In genomic region chr14:80427101-80427500, GRCh38 we compare ENCODE assay signal across 25 cellular contexts.
DNase-seq lines count a peak whose midpoint lies in the region; ATAC-seq, FAIRE-seq and TF ChIP-seq lines count a peak whose summit lies in the region.
"Had no signal": no experiment of that assay in that cellular context is flagged by ENCODE, and none has a peak within 500 bp of the region (broad histone marks: within the 10 kb centered on the region; RNA-seq: fewer than 3 reads in every experiment).

No MANE protein-coding gene starts in this region.

- H3K27ac ChIP-seq in gastroesophageal sphincter: peak overlapping the region in 3 of 4 donors; percentile 39 to 60 (median 43)
- H3K27ac ChIP-seq: upper lobe of right lung had no signal

- no peak for TF ChIP-seq EP300 in gastroesophageal sphincter (IDR thresholded peaks at IDR 0.05)

- H3K4me1 ChIP-seq in gastroesophageal sphincter: peaks cover 4 to 37% (median 5%) of the 10 kb centered on the region in 3 donors
- H3K4me1 ChIP-seq: Caco-2, upper lobe of right lung had no signal

- no peak for FAIRE-seq in bronchial epithelial cell (lab: Jason Lieb, UNC)

- no peak for TF ChIP-seq POLR2A in gastroesophageal sphincter (IDR thresholded peaks at IDR 0.05)

- DNase-seq in NCI-H82 (lab: John Stamatoyannopoulos, UW) (peak; percentile 1), NCI-H82 treated with DMSO at 0.1 percent for 48 hours (lab: John Stamatoyannopoulos, UW; ENCODE audit: unreplicated experiment) (no peak), NCI-H226 (peak; percentile 48), bronchial epithelial cell (ENCODE audit: low read depth) (peak; percentile 13), SKM-1 (lab: John Stamatoyannopoulos, UW; ENCODE audit: unreplicated experiment) (no peak)
- DNase-seq in stimulated activated CD4-positive, alpha-beta T cell treated with anti-CD3 and anti-CD28 coated beads, Interleukin-4, amount 100 ng/mL, for 4 hours: no peak
- DNase-seq: activated CD4-positive, alpha-beta T cell treated with anti-CD3 and anti-CD28 coated beads for 36 hours; activated naive CD4-positive, alpha-beta T cell treated with Interleukin-2 at 50 U/mL for 16 hours; activated T-cell treated with anti-CD3 and anti-CD28 coated beads, Interleukin-2, amount 50 U/mL, for 4 hours; amygdala; Caco-2; DND-41; effector CD8-positive, alpha-beta T cell; mucosa of descending colon; NCI-H1417 treated with DMSO at 0.1 percent for 48 hours; NCI-H2107; NCI-H524 treated with DMSO at 0.1 percent for 48 hours; nephron progenitor cell; SHP77; T-helper 1 cell; upper lobe of right lung had no signal

- no peaks in the 10 kb centered on the region for H3K27me3 ChIP-seq in bronchial epithelial cell (ENCODE audit: control insufficient read depth, insufficient read depth, low read length)
- H3K27me3 ChIP-seq in gastroesophageal sphincter: no peaks in the 10 kb centered on the region
- H3K27me3 ChIP-seq: upper lobe of right lung had no signal

- WGBS in gastroesophageal sphincter (ENCODE audit: low coverage in 1 of 2), 2 donors: 10 to 37% methylated on average over 3 of the region's 3 CpGs

- H3K9me3 ChIP-seq in gastroesophageal sphincter: no peaks in the 10 kb centered on the region
- H3K9me3 ChIP-seq: Caco-2, mucosa of descending colon, upper lobe of right lung had no signal

- ATAC-seq in gastroesophageal sphincter (peak; percentile 35), GM21717 (IDR thresholded peaks at IDR 0.05; ENCODE audit: unreplicated experiment) (no peak)
- ATAC-seq: activated CD4-positive, alpha-beta T cell treated with anti-CD3 and anti-CD28 coated beads for 36 hours; activated T-cell treated with anti-CD3 and anti-CD28 coated beads, Interleukin-2, amount 50 U/mL, for 4 hours; esophagus mucosa; GM23338; mucosa of descending colon; upper lobe of right lung had no signal

- no peak for TF ChIP-seq CTCF in bronchial epithelial cell (IDR thresholded peaks at IDR 0.05; ENCODE audit: insufficient read depth, low read length, severe bottlenecking)
- no peak for TF ChIP-seq CTCF in gastroesophageal sphincter (IDR thresholded peaks at IDR 0.05)

- H3K4me3 ChIP-seq in bronchial epithelial cell (ENCODE audit: low read depth, low read length) (no peak overlapping the region), gastroesophageal sphincter (no peak overlapping the region)
- H3K4me3 ChIP-seq: GM23338, mucosa of descending colon, upper lobe of right lung had no signal

- H3K36me3 ChIP-seq in bronchial epithelial cell (ENCODE audit: control insufficient read depth, insufficient read depth, low read length): no peaks in the 10 kb centered on the region
- H3K36me3 ChIP-seq in gastroesophageal sphincter: no peaks in the 10 kb centered on the region
- H3K36me3 ChIP-seq: upper lobe of right lung had no signal

Comparison
In these comparisons a context has a peak if more than half of its experiments do, and no peak if none do; other contexts are left out.
1. DNase-seq: peak in NCI-H82 (single experiment), NCI-H226 (single experiment) and bronchial epithelial cell (single experiment); none in NCI-H82 treated with DMSO at 0.1 percent for 48 hours (single experiment), stimulated activated CD4-positive, alpha-beta T cell treated with anti-CD3 and anti-CD28 coated beads, Interleukin-4, amount 100 ng/mL, for 4 hours (0 of 2) and SKM-1 (single experiment).